Comparison of ENCODE assay signal across 10 cellular contexts in the genomic region with DNA sequence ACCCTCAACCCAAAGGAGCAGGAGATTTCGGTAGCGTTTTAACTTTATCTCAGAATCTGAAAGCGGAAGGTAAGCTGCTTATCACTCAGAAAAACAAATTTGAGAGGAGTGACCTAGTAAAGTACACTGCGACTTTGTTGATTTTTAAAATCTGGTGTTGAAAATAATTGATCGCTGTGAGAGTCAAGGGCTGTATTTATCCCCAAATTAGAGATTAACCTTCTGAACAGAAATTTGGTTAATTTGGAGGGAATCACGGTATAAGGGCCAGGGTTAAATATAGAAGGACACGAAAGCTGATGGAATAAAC. TPM values are rescaled to one million over a fixed set of nuclear protein-coding genes. Genes with fewer than 3 reads are reported as not detected.
DNase-seq lines count a peak whose midpoint lies in the region; ATAC-seq, FAIRE-seq and TF ChIP-seq lines count a peak whose summit lies in the region.
"Had no signal": no experiment of that assay in that cellular context is flagged by ENCODE, and none has a peak within 500 bp of the region (broad histone marks: within the 10 kb centered on the region; RNA-seq: fewer than 3 reads in every experiment).

No MANE protein-coding gene starts in this region.

- TF ChIP-seq CTCF in WERI-Rb-1 (IDR thresholded peaks at IDR 0.05; ENCODE audit: low read depth, low read length) (no peak), foreskin fibroblast (IDR thresholded peaks at IDR 0.05; ENCODE audit: low read depth, low read length) (no peak), gastrocnemius medialis (IDR thresholded peaks at IDR 0.05 in 4 of 5, conservative IDR thresholded peaks at IDR 0.05 in 1 of 5) (no peak)

- H3K27me3 Mint-ChIP-seq in CD8-positive, alpha-beta memory T cell: peaks cover 50 to 52% of the 10 kb centered on the region in 2 donors

- H3K4me3 ChIP-seq in WERI-Rb-1 (ENCODE audit: low read depth, low read length): peak overlapping the region; percentile 39
- peak overlapping the region; percentile 27 to 38 for H3K4me3 ChIP-seq in foreskin fibroblast (ENCODE audit: low read depth in 1 of 2, low read length in 2 of 2)
- peak overlapping the region; percentile 35 to 58 (median 54) for H3K4me3 ChIP-seq in gastrocnemius medialis
- H3K4me3 ChIP-seq in CD8-positive, alpha-beta memory T cell (ENCODE audit: low read length): no peak overlapping the region

- intact Hi-C loops in gastrocnemius medialis (cut with DNase I; ENCODE audit: low total_unique reads): no loop called here

- H3K27me3 ChIP-seq in WERI-Rb-1 (ENCODE audit: insufficient read depth, low read depth, severe bottlenecking) (peaks cover 15% of the 10 kb centered on the region), gastrocnemius medialis (no peaks in the 10 kb centered on the region)
- H3K27me3 ChIP-seq in CD8-positive, alpha-beta memory T cell (ENCODE audit: insufficient read depth, low read length, poor library complexity, severe bottlenecking): no peaks in the 10 kb centered on the region

- peak overlapping the region in 1 of 7 donors; percentile 15 for H3K4me3 Mint-ChIP-seq in CD8-positive, alpha-beta memory T cell

- POLR2A ChIA-PET in CD8-positive, alpha-beta memory T cell (lab: Charles Lee): no interaction called here

- H3K9me3 Mint-ChIP-seq in CD8-positive, alpha-beta memory T cell: no peaks in the 10 kb centered on the region

- no peak for DNase-seq in WERI-Rb-1
- no peak for DNase-seq in foreskin fibroblast
- DNase-seq in gastrocnemius medialis: no peak
- no peak for DNase-seq in HTR-8/SVneo (ENCODE audit: insufficient read length, low spot score)
- DNase-seq in NCI-H2107 (lab: John Stamatoyannopoulos, UW): no peak
- no peak for DNase-seq in CD8-positive, alpha-beta memory T cell
- DNase-seq: NCI-H1694; stimulated activated CD4-positive, alpha-beta T cell treated with anti-CD3 and anti-CD28 coated beads, Interleukin-4, amount 100 ng/mL, for 24 hours had no signal

- no peak for FAIRE-seq in HTR-8/SVneo (lab: Jason Lieb, UNC)

- CTCF ChIA-PET in CD8-positive, alpha-beta memory T cell (lab: Charles Lee): no interaction called here

- H3K27ac ChIP-seq in WERI-Rb-1 (peak overlapping the region; percentile 30; the same call in 1 of the 2 replicates), gastrocnemius medialis (peak overlapping the region; percentile 79 to 92 (median 88))
- H3K27ac ChIP-seq in CD8-positive, alpha-beta memory T cell (ENCODE audit: low read depth, low read length): no peak overlapping the region

- TF ChIP-seq POLR2A in gastrocnemius medialis (IDR thresholded peaks at IDR 0.05): peak; percentile 20 to 63

- ATAC-seq in GM18511 (IDR thresholded peaks at IDR 0.05; ENCODE audit: unreplicated experiment) (peak; percentile 25), gastrocnemius medialis (no peak), GM21737 (IDR thresholded peaks at IDR 0.05; ENCODE audit: unreplicated experiment) (no peak)

- H3K36me3 Mint-ChIP-seq in CD8-positive, alpha-beta memory T cell: no peaks in the 10 kb centered on the region

- H3K36me3 ChIP-seq in WERI-Rb-1 (no peaks in the 10 kb centered on the region), gastrocnemius medialis (no peaks in the 10 kb centered on the region)
- no peaks in the 10 kb centered on the region for H3K36me3 ChIP-seq in CD8-positive, alpha-beta memory T cell (ENCODE audit: insufficient read depth, low read length)

- in situ Hi-C loops in gastrocnemius medialis (cut with MboI; ENCODE audit: low sequenced_read_pairs in 4 of 4): no loop called here

- H3K27ac Mint-ChIP-seq in CD8-positive, alpha-beta memory T cell: peak overlapping the region in 1 of 8 donors; percentile 35

- peaks cover 4 to 21% of the 10 kb centered on the region in 2 donors for H3K4me1 ChIP-seq in gastrocnemius medialis
- H3K4me1 ChIP-seq in CD8-positive, alpha-beta memory T cell (ENCODE audit: insufficient read depth, low read length): no peaks in the 10 kb centered on the region

- H3K4me1 Mint-ChIP-seq in CD8-positive, alpha-beta memory T cell: peaks cover 3 to 16% (median 5%) of the 10 kb centered on the region in 3 donors

- H3K9me3 ChIP-seq in WERI-Rb-1 (ENCODE audit: severe bottlenecking): no peaks in the 10 kb centered on the region
- no peaks in the 10 kb centered on the region for H3K9me3 ChIP-seq in gastrocnemius medialis
- H3K9me3 ChIP-seq in CD8-positive, alpha-beta memory T cell (ENCODE audit: low read length): no peaks in the 10 kb centered on the region

RNA-seq across cellular contexts. Expression of gene CLCN4, which starts 0.2 kb away (rescaled TPM):
- 100 to 1,000 TPM in 1 of 4 donors, 10 to 100 TPM in 3; 72.5 to 307 (median 84.4) TPM for total RNA-seq in gastrocnemius medialis
- under 1 TPM; 0.04 to 0.20 TPM for total RNA-seq in CD8-positive, alpha-beta memory T cell
- not detected for polyA plus RNA-seq in CD8-positive, alpha-beta memory T cell

Comparison
In these comparisons a context has a peak if more than half of its experiments do, and no peak if none do; other contexts are left out.
1. RNA of gene CLCN4, which starts 0.2 kb away (total RNA-seq): 72.5 to 307 TPM in gastrocnemius medialis; 0.04 to 0.20 TPM in CD8-positive, alpha-beta memory T cell; every median in the first group is over 10 times any median in the second.